In genomic region chr9:38046669-38047300, GRCh38 we compare ENCODE assay signal across 9 cellular contexts. TPM values are rescaled to one million over a fixed set of nuclear protein-coding genes. Genes with fewer than 3 reads are reported as not detected.
A peak's percentile ranks its signal among the peaks of the same experiment; 100 is the strongest.
DNase-seq lines count a peak whose midpoint lies in the region; ATAC-seq and TF ChIP-seq lines count a peak whose summit lies in the region.
"Had no signal": no experiment of that assay in that cellular context is flagged by ENCODE, and none has a peak within 500 bp of the region (broad histone marks: within the 10 kb centered on the region; RNA-seq: fewer than 3 reads in every experiment).

No MANE protein-coding gene starts in this region.

- ATAC-seq in natural killer cell treated with Interleukin-12 subunit alpha and Interleukin-12 subunit beta and Interleukin-15 and Interleukin-18, amount 100 ng/mL, for 72 hours: peak in 1 of 2 donors; percentile 32
- no peak for ATAC-seq in natural killer cell
- ATAC-seq in right lobe of liver: peak; percentile 65 to 83 (median 77)
- no peak for ATAC-seq in HG03045 (IDR thresholded peaks at IDR 0.05; ENCODE audit: unreplicated experiment)
- no peak for ATAC-seq in stimulated activated naive B cell treated with anti-CD40 and anti-IgM and Interleukin-4, amounts not matched to agents 10 μg/mL and 1 μg/mL and 100 μg/mL, for 72 hours (replicated peaks)
- ATAC-seq: activated CD8-positive, alpha-beta T cell treated with anti-CD3 and anti-CD28 coated beads, Interleukin-2, amount 10 ng/mL, durations not matched to agents 7 days and 5 days had no signal

- 21% methylated on average over 6 of the region's 7 CpGs for WGBS in right lobe of liver (ENCODE audit: insufficient coverage, low coverage, low lambda C conversion rate, missing lambda C conversion rate)

- H3K27me3 ChIP-seq in right lobe of liver: no peaks in the 10 kb centered on the region

- TF ChIP-seq CTCF in natural killer cell (IDR thresholded peaks at IDR 0.05): no peak
- no peak for TF ChIP-seq CTCF in cardiac fibroblast (IDR thresholded peaks at IDR 0.05; ENCODE audit: low read depth, low read length)
- TF ChIP-seq CTCF in right lobe of liver (IDR thresholded peaks at IDR 0.05): no peak

- H3K27ac Mint-ChIP-seq in natural killer cell treated with Interleukin-12 subunit alpha and Interleukin-12 subunit beta and Interleukin-15 and Interleukin-18, amount 100 ng/mL, for 72 hours: no peak overlapping the region
- peak overlapping the region in 1 of 2 donors; percentile 31 for H3K27ac Mint-ChIP-seq in natural killer cell
- H3K27ac Mint-ChIP-seq in stimulated activated naive B cell treated with anti-CD40 and anti-IgM and Interleukin-4, amounts not matched to agents 10 μg/mL and 1 μg/mL and 100 μg/mL, for 72 hours: no peak overlapping the region
- H3K27ac Mint-ChIP-seq: activated CD8-positive, alpha-beta T cell treated with anti-CD3 and anti-CD28 coated beads, Interleukin-2, amount 10 ng/mL, durations not matched to agents 7 days and 5 days had no signal

- DNase-seq in natural killer cell treated with Interleukin-12 subunit alpha and Interleukin-12 subunit beta and Interleukin-15 and Interleukin-18, amount 100 ng/mL, for 72 hours (ENCODE audit: low spot score): no peak
- DNase-seq in natural killer cell (no peak), cardiac fibroblast (ENCODE audit: low read depth in 2 of 2) (peak; percentile 67 to 68), right lobe of liver (peak; percentile 69 to 95 (median 85)), NCI-H187 treated with DMSO at 0.1 percent for 48 hours (lab: John Stamatoyannopoulos, UW) (no peak), activated gamma-delta T cell treated with Interleukin-2 at 50 U/mL for 16 hours (no peak)
- no peak for DNase-seq in stimulated activated naive B cell treated with anti-CD40 and anti-IgM and Interleukin-4, amounts not matched to agents 10 μg/mL and 1 μg/mL and 100 μg/mL, for 72 hours
- DNase-seq: activated CD8-positive, alpha-beta T cell treated with anti-CD3 and anti-CD28 coated beads, Interleukin-2, amount 10 ng/mL, durations not matched to agents 7 days and 5 days had no signal

- H3K4me3 Mint-ChIP-seq in natural killer cell treated with Interleukin-12 subunit alpha and Interleukin-12 subunit beta and Interleukin-15 and Interleukin-18, amount 100 ng/mL, for 72 hours: peak overlapping the region; percentile 45
- H3K4me3 Mint-ChIP-seq in natural killer cell: no peak overlapping the region
- no peak overlapping the region for H3K4me3 Mint-ChIP-seq in stimulated activated naive B cell treated with anti-CD40 and anti-IgM and Interleukin-4, amounts not matched to agents 10 μg/mL and 1 μg/mL and 100 μg/mL, for 72 hours
- H3K4me3 Mint-ChIP-seq: activated CD8-positive, alpha-beta T cell treated with anti-CD3 and anti-CD28 coated beads, Interleukin-2, amount 10 ng/mL, durations not matched to agents 7 days and 5 days had no signal

- H3K9me3 ChIP-seq in right lobe of liver: no peaks in the 10 kb centered on the region

- peak; percentile 7 for TF ChIP-seq POLR2A in right lobe of liver (IDR thresholded peaks at IDR 0.05)

- no peaks in the 10 kb centered on the region for H3K36me3 Mint-ChIP-seq in natural killer cell treated with Interleukin-12 subunit alpha and Interleukin-12 subunit beta and Interleukin-15 and Interleukin-18, amount 100 ng/mL, for 72 hours
- H3K36me3 Mint-ChIP-seq in natural killer cell: no peaks in the 10 kb centered on the region
- H3K36me3 Mint-ChIP-seq in stimulated activated naive B cell treated with anti-CD40 and anti-IgM and Interleukin-4, amounts not matched to agents 10 μg/mL and 1 μg/mL and 100 μg/mL, for 72 hours: no peaks in the 10 kb centered on the region

- peaks cover 7 to 14% of the 10 kb centered on the region in 2 donors for H3K4me1 Mint-ChIP-seq in natural killer cell treated with Interleukin-12 subunit alpha and Interleukin-12 subunit beta and Interleukin-15 and Interleukin-18, amount 100 ng/mL, for 72 hours (ENCODE audit: low read depth in 2 of 2)
- H3K4me1 Mint-ChIP-seq in natural killer cell: peaks cover 17 to 26% of the 10 kb centered on the region in 2 donors
- peaks cover 9 to 10% of the 10 kb centered on the region in 2 donors for H3K4me1 Mint-ChIP-seq in stimulated activated naive B cell treated with anti-CD40 and anti-IgM and Interleukin-4, amounts not matched to agents 10 μg/mL and 1 μg/mL and 100 μg/mL, for 72 hours

- no peaks in the 10 kb centered on the region for H3K9me3 Mint-ChIP-seq in natural killer cell treated with Interleukin-12 subunit alpha and Interleukin-12 subunit beta and Interleukin-15 and Interleukin-18, amount 100 ng/mL, for 72 hours
- no peaks in the 10 kb centered on the region for H3K9me3 Mint-ChIP-seq in natural killer cell
- H3K9me3 Mint-ChIP-seq in stimulated activated naive B cell treated with anti-CD40 and anti-IgM and Interleukin-4, amounts not matched to agents 10 μg/mL and 1 μg/mL and 100 μg/mL, for 72 hours: no peaks in the 10 kb centered on the region

- H3K36me3 ChIP-seq in right lobe of liver: no peaks in the 10 kb centered on the region

- H3K4me1 ChIP-seq in right lobe of liver: peaks cover 5 to 68% (median 27%) of the 10 kb centered on the region in 4 donors

- peak overlapping the region; percentile 54 to 95 (median 80) for H3K27ac ChIP-seq in right lobe of liver

- peaks cover 0 to 4% of the 10 kb centered on the region in 2 donors for H3K27me3 Mint-ChIP-seq in natural killer cell treated with Interleukin-12 subunit alpha and Interleukin-12 subunit beta and Interleukin-15 and Interleukin-18, amount 100 ng/mL, for 72 hours
- no peaks in the 10 kb centered on the region for H3K27me3 Mint-ChIP-seq in natural killer cell (ENCODE audit: low read depth in 2 of 2)
- H3K27me3 Mint-ChIP-seq in stimulated activated naive B cell treated with anti-CD40 and anti-IgM and Interleukin-4, amounts not matched to agents 10 μg/mL and 1 μg/mL and 100 μg/mL, for 72 hours: peaks cover 9 to 23% of the 10 kb centered on the region in 2 donors

- H3K4me3 ChIP-seq in cardiac fibroblast (replicated peaks in 1 of 2; ENCODE audit: low read depth in 2 of 2, low read length in 2 of 2) (no peak overlapping the region), right lobe of liver (peak overlapping the region in 1 of 3 donors; percentile 24)

- intact Hi-C loops in natural killer cell (cut with micrococcal nuclease) (no loop called here), right lobe of liver (cut with DNase I) (no loop called here)

RNA-seq across cellular contexts. Expression of gene SHB, which starts 22.2 kb away (rescaled TPM):
- 1 to 10 TPM in 1 of 2 donors, under 1 TPM in 1; 0.14 to 1.6 TPM for total RNA-seq in natural killer cell treated with Interleukin-12 subunit alpha and Interleukin-12 subunit beta and Interleukin-15 and Interleukin-18, amount 100 ng/mL, for 72 hours
- 1 to 10 TPM; 2.7 to 7.1 (median 2.9) TPM for total RNA-seq in natural killer cell
- 10 to 100 TPM; 12.0 to 43.1 (median 21.9) TPM for total RNA-seq in right lobe of liver

Comparison
In these comparisons a context has a peak if more than half of its experiments do, and no peak if none do; other contexts are left out.
1. ATAC-seq: peak in right lobe of liver (4 of 4); none in natural killer cell (0 of 3), HG03045 (single experiment) and stimulated activated naive B cell treated with anti-CD40 and anti-IgM and Interleukin-4, amounts not matched to agents 10 μg/mL and 1 μg/mL and 100 μg/mL, for 72 hours (0 of 2).
2. DNase-seq: peak in cardiac fibroblast (2 of 2) and right lobe of liver (3 of 3); none in natural killer cell treated with Interleukin-12 subunit alpha and Interleukin-12 subunit beta and Interleukin-15 and Interleukin-18, amount 100 ng/mL, for 72 hours (single experiment), natural killer cell (single experiment), NCI-H187 treated with DMSO at 0.1 percent for 48 hours (single experiment), activated gamma-delta T cell treated with Interleukin-2 at 50 U/mL for 16 hours (single experiment) and stimulated activated naive B cell treated with anti-CD40 and anti-IgM and Interleukin-4, amounts not matched to agents 10 μg/mL and 1 μg/mL and 100 μg/mL, for 72 hours (single experiment).